ENCODE assay signal across 10 cellular contexts in the genomic region with DNA sequence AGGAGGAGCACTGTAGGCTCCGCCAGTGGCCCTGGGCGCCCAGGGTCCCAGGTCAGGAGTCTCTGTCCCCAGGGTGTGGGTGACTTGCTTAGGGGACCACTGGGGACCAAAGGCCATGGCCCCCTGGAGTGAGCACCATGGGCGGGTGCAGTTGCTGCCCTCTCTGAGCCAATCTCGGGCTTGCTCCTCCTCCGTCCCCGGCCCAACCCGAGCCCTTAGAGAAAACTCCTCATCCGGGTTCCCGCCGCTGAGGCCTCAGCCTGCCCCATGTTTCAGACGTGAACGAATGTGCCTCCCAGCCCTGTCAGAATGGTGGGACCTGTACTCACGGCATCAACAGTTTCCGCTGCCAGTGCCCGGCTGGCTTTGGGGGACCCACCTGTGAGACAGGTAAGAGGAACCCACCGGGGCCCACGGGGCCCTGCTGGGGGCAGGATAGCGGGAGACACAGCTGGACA. TPM values are rescaled to one million over a fixed set of nuclear protein-coding genes. Genes with fewer than 3 reads are reported as not detected.
DNase-seq lines count a peak whose midpoint lies in the region; ATAC-seq, FAIRE-seq and TF ChIP-seq lines count a peak whose summit lies in the region.
"Had no signal": no experiment of that assay in that cellular context is flagged by ENCODE, and none has a peak within 500 bp of the region (broad histone marks: within the 10 kb centered on the region; RNA-seq: fewer than 3 reads in every experiment).

No MANE protein-coding gene starts in this region.

- no peaks in the 10 kb centered on the region for H3K9me2 ChIP-seq in GM23338 (ENCODE audit: insufficient read depth)

- DNase-seq in GM12892 (ENCODE audit: insufficient read length) (peak; percentile 58), GM23338 (ENCODE audit: low spot score) (peak; percentile 59), NCI-H2029 treated with DMSO at 0.1 percent for 48 hours (lab: John Stamatoyannopoulos, UW) (no peak), MG63 (no peak), NCI-H82 treated with DMSO at 0.1 percent for 48 hours (lab: John Stamatoyannopoulos, UW; ENCODE audit: unreplicated experiment) (no peak)
- peak; percentile 65 for DNase-seq in activated CD4-positive, alpha-beta memory T cell treated with anti-CD3 and anti-CD28 coated beads, Interleukin-2, amount 10 ng/mL, durations not matched to agents 7 days and 5 days
- no peak for DNase-seq in activated CD4-positive, CD25-positive, alpha-beta regulatory T cell (lab: John Stamatoyannopoulos, UW)
- DNase-seq: NCI-H2081 had no signal

- peak; percentile 24 for ATAC-seq in GM23338

- no peak for TF ChIP-seq CTCF in GM23338 (conservative IDR thresholded peaks at IDR 0.05; ENCODE audit: low read depth in 2 of 2)

- peaks cover 6% of the 10 kb centered on the region for H3K27me3 ChIP-seq in GM23338 (ENCODE audit: insufficient read depth)
- peaks cover 2 to 3% of the 10 kb centered on the region in 2 donors for H3K27me3 ChIP-seq in mucosa of rectum (ENCODE audit: control insufficient read depth in 2 of 2, insufficient read depth in 2 of 2, low read length in 2 of 2)
- H3K27me3 ChIP-seq in MG63: no peaks in the 10 kb centered on the region
- H3K27me3 ChIP-seq: ascending aorta had no signal

- H3K4me3 ChIP-seq in GM23338 (peak overlapping the region; percentile 63), mucosa of rectum (ENCODE audit: low read length in 2 of 2) (peak overlapping the region; percentile 54 to 65), MG63 (no peak overlapping the region)

- H3F3A ChIP-seq in GM23338 (replicated peaks; ENCODE audit: low read depth): no peaks in the 10 kb centered on the region

- POLR2A ChIA-PET in activated CD4-positive, alpha-beta memory T cell treated with anti-CD3 and anti-CD28 coated beads, Interleukin-2, amount 10 ng/mL, durations not matched to agents 7 days and 5 days (lab: Charles Lee): interaction anchor here (1.6 kb wide), 1 partner anchor 11 kb away, joined by 5 read pairs; no protein-coding TSS in a partner anchor

- peak; percentile 83 for FAIRE-seq in GM12892 (lab: Jason Lieb, UNC)

- peaks cover 19% of the 10 kb centered on the region for H3K27me3 Mint-ChIP-seq in GM23338 (ENCODE audit: insufficient read depth, low read depth, poor library complexity)
- H3K27me3 Mint-ChIP-seq in activated CD4-positive, alpha-beta memory T cell treated with anti-CD3 and anti-CD28 coated beads, Interleukin-2, amount 10 ng/mL, durations not matched to agents 7 days and 5 days: peaks cover 3% of the 10 kb centered on the region

- peak; percentile 40; the same call in 1 of the 2 replicates for TF ChIP-seq POLR2A in GM12892 (IDR thresholded peaks at IDR 0.05; ENCODE audit: low read depth, low read length)

- H2AFZ ChIP-seq in GM23338: peak overlapping the region; percentile 96; the same call in 1 of the 2 replicates

- H3K79me2 ChIP-seq in GM23338 (replicated peaks; ENCODE audit: insufficient read depth): no peaks in the 10 kb centered on the region

- H3K4me1 Mint-ChIP-seq in GM23338: peaks cover 7% of the 10 kb centered on the region
- peaks cover 46% of the 10 kb centered on the region for H3K4me1 Mint-ChIP-seq in activated CD4-positive, alpha-beta memory T cell treated with anti-CD3 and anti-CD28 coated beads, Interleukin-2, amount 10 ng/mL, durations not matched to agents 7 days and 5 days

- H3K4me2 ChIP-seq in GM23338: peak overlapping the region; percentile 92

- no peaks in the 10 kb centered on the region; the same call in 2 of the 3 replicates for H3K9me3 Mint-ChIP-seq in GM23338
- H3K9me3 Mint-ChIP-seq in activated CD4-positive, alpha-beta memory T cell treated with anti-CD3 and anti-CD28 coated beads, Interleukin-2, amount 10 ng/mL, durations not matched to agents 7 days and 5 days: no peaks in the 10 kb centered on the region

- peak overlapping the region; percentile 1 to 36 for H3K9ac ChIP-seq in mucosa of rectum (ENCODE audit: low read depth in 1 of 2, low read length in 2 of 2)

- H3K4me3 Mint-ChIP-seq in GM23338: peak overlapping the region; percentile 59
- H3K4me3 Mint-ChIP-seq in activated CD4-positive, alpha-beta memory T cell treated with anti-CD3 and anti-CD28 coated beads, Interleukin-2, amount 10 ng/mL, durations not matched to agents 7 days and 5 days: peak overlapping the region; percentile 83

- H3K4me1 ChIP-seq in GM23338 (ENCODE audit: insufficient read depth): peaks cover 8% of the 10 kb centered on the region; the same call in 1 of the 2 replicates
- H3K4me1 ChIP-seq in mucosa of rectum (ENCODE audit: control insufficient read depth in 2 of 2, insufficient read depth in 2 of 2, low read length in 2 of 2): peaks cover 0 to 3% of the 10 kb centered on the region in 2 donors

- H3K27ac ChIP-seq in GM23338 (ENCODE audit: low read depth) (no peak overlapping the region), mucosa of rectum (ENCODE audit: low read depth in 2 of 2, low read length in 2 of 2) (no peak overlapping the region)
- H3K27ac ChIP-seq: ascending aorta had no signal

- H3K27ac Mint-ChIP-seq in GM23338: no peak overlapping the region
- peak overlapping the region; percentile 79 for H3K27ac Mint-ChIP-seq in activated CD4-positive, alpha-beta memory T cell treated with anti-CD3 and anti-CD28 coated beads, Interleukin-2, amount 10 ng/mL, durations not matched to agents 7 days and 5 days

- CTCF ChIA-PET in activated CD4-positive, alpha-beta memory T cell treated with anti-CD3 and anti-CD28 coated beads, Interleukin-2, amount 10 ng/mL, durations not matched to agents 7 days and 5 days (lab: Charles Lee): no interaction called here

- H3K9me3 ChIP-seq in mucosa of rectum (ENCODE audit: control insufficient read depth in 2 of 2, low read length in 2 of 2) (no peaks in the 10 kb centered on the region), MG63 (no peaks in the 10 kb centered on the region)
- H3K9me3 ChIP-seq: ascending aorta had no signal

- H3K36me3 ChIP-seq in GM23338 (ENCODE audit: insufficient read depth) (no peaks in the 10 kb centered on the region), mucosa of rectum (ENCODE audit: control insufficient read depth in 2 of 2, insufficient read depth in 2 of 2, low read length in 2 of 2) (peaks cover 0 to 4% of the 10 kb centered on the region in 2 donors), MG63 (no peaks in the 10 kb centered on the region)

- no peaks in the 10 kb centered on the region; the same call in 2 of the 3 replicates for H3K36me3 Mint-ChIP-seq in GM23338 (ENCODE audit: low read depth)
- peaks cover 15% of the 10 kb centered on the region for H3K36me3 Mint-ChIP-seq in activated CD4-positive, alpha-beta memory T cell treated with anti-CD3 and anti-CD28 coated beads, Interleukin-2, amount 10 ng/mL, durations not matched to agents 7 days and 5 days (ENCODE audit: low read depth)

- no peaks in the 10 kb centered on the region for H4K20me1 ChIP-seq in GM23338 (replicated peaks; ENCODE audit: insufficient read depth)

TF ChIP-seq in GM23338, 12 proteins besides CTCF, POLR2A, EP300 and RAD21 (continues in another document):
- TF ChIP-seq EZH2 (IDR thresholded peaks at IDR 0.05; ENCODE audit: low read depth, unreplicated experiment) (no peak), NANOG (IDR thresholded peaks at IDR 0.05; ENCODE audit: borderline replicate concordance) (no peak), ZNF331 (CRISPR knock-in tag; IDR thresholded peaks at IDR 0.05; ENCODE audit: low read depth) (no peak), CREB1 (CRISPR knock-in tag; IDR thresholded peaks at IDR 0.05; ENCODE audit: low read depth) (no peak), JUNB (IDR thresholded peaks at IDR 0.05; ENCODE audit: unreplicated experiment) (no peak), POLR2AphosphoS5 (IDR thresholded peaks at IDR 0.05; ENCODE audit: low read depth) (no peak), ZNF114 (CRISPR knock-in tag; IDR thresholded peaks at IDR 0.05) (no peak), STAT1 (IDR thresholded peaks at IDR 0.05; ENCODE audit: unreplicated experiment) (no peak)
- TF ChIP-seq, protein P1, sequence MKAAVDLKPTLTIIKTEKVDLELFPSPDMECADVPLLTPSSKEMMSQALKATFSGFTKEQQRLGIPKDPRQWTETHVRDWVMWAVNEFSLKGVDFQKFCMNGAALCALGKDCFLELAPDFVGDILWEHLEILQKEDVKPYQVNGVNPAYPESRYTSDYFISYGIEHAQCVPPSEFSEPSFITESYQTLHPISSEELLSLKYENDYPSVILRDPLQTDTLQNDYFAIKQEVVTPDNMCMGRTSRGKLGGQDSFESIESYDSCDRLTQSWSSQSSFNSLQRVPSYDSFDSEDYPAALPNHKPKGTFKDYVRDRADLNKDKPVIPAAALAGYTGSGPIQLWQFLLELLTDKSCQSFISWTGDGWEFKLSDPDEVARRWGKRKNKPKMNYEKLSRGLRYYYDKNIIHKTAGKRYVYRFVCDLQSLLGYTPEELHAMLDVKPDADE (IDR thresholded peaks at IDR 0.05): no peak

RNA-seq across cellular contexts. Expression of a gene that starts 38.6 kb away (rescaled TPM):
- polyA plus RNA-seq in GM12892 (2012; ENCODE audit: missing spikeins): 3.2 TPM
- total RNA-seq in GM23338 (2014; rRNA removed; shearing (Covaris generic)): 1.1 and 2.8 TPM in 2 replicates
- 1.3 and 1.5 TPM in 2 replicates for polyA plus RNA-seq in GM23338 (2016; fragmentation: Nextera tagmentation; extraction: Ambion mirVana)
- total RNA-seq in activated CD4-positive, alpha-beta memory T cell treated with anti-CD3 and anti-CD28 coated beads, Interleukin-2, amount 10 ng/mL, durations not matched to agents 7 days and 5 days: 10 to 100 TPM; 32.6 to 34.3 TPM
- 2.6 and 5.1 TPM in 2 replicates for total RNA-seq in MG63 (2014; rRNA removed; shearing (Covaris generic); ENCODE audit: low replicate concordance)

Comparison
In these comparisons a context has a peak if more than half of its experiments do, and no peak if none do; other contexts are left out.
1. DNase-seq: peak in GM12892 (single experiment), GM23338 (single experiment) and activated CD4-positive, alpha-beta memory T cell treated with anti-CD3 and anti-CD28 coated beads, Interleukin-2, amount 10 ng/mL, durations not matched to agents 7 days and 5 days (single experiment); none in NCI-H2029 treated with DMSO at 0.1 percent for 48 hours (single experiment), MG63 (single experiment), activated CD4-positive, CD25-positive, alpha-beta regulatory T cell (0 of 4) and NCI-H82 treated with DMSO at 0.1 percent for 48 hours (single experiment).